In genomic region chr18:76581261-76581660, GRCh38 we compare ENCODE assay signal across 32 cellular contexts.
"Had no signal": no experiment of that assay in that cellular context is flagged by ENCODE, and none has a peak within 500 bp of the region (broad histone marks: within the 10 kb centered on the region; RNA-seq: fewer than 3 reads in every experiment).

No MANE protein-coding gene starts in this region.

- H3K9me3 ChIP-seq: adrenal gland, body of pancreas, esophagus squamous epithelium, gastroesophageal sphincter had no signal

- H3K27ac ChIP-seq: adrenal gland, body of pancreas, epithelial cell of prostate, esophagus squamous epithelium, gastroesophageal sphincter, WERI-Rb-1 had no signal

- DNase-seq: activated B cell treated with CpG ODN at 0.5 μM for 24 hours; activated CD4-positive, alpha-beta memory T cell treated with anti-CD3 and anti-CD28 coated beads for 36 hours; activated CD4-positive, alpha-beta T cell treated with anti-CD3 and anti-CD28 coated beads, Interleukin-2, amount 10 ng/mL, durations not matched to agents 24 days and 14 days; activated CD8-positive, alpha-beta memory T cell treated with anti-CD3 and anti-CD28 coated beads, Interleukin-2, amount 10 ng/mL, durations not matched to agents 7 days and 5 days; activated CD8-positive, alpha-beta memory T cell treated with anti-CD3 and anti-CD28 coated beads, Interleukin-2, amount 50 U/mL, for 4 hours; activated CD8-positive, alpha-beta T cell treated with anti-CD3 and anti-CD28 coated beads, Interleukin-2, amount 10 ng/mL, durations not matched to agents 7 days and 5 days; activated effector memory CD4-positive, alpha-beta T cell treated with anti-CD3 and anti-CD28 coated beads, Interleukin-2, amount 50 U/mL, for 16 hours; activated naive CD4-positive, alpha-beta T cell treated with anti-CD3 and anti-CD28 coated beads for 36 hours; activated naive CD8-positive, alpha-beta T cell treated with anti-CD3 and anti-CD28 coated beads for 36 hours; activated naive CD8-positive, alpha-beta T cell treated with anti-CD3 and anti-CD28 coated beads, Interleukin-2, amount 50 U/mL, for 24 hours; activated T-cell treated with anti-CD3 and anti-CD28 coated beads, Interleukin-2, amount 50 U/mL, for 1 hour; activated T-cell treated with anti-CD3 and anti-CD28 coated beads, Interleukin-2, amount 50 U/mL, for 48 hours; adrenal gland; amygdala; aorta; body of pancreas; caudate nucleus; cortex of kidney; dermis blood vessel endothelial cell; effector CD4-positive, alpha-beta T cell; effector memory CD8-positive, alpha-beta T cell; esophagus squamous epithelium; foreskin melanocyte; T-helper 1 cell; T-helper 17 cell; T1000; WERI-Rb-1 had no signal

- H3K4me1 ChIP-seq: adrenal gland, body of pancreas, gastroesophageal sphincter had no signal

- FAIRE-seq: colon, endometrium, endothelial cell of umbilical vein had no signal

- H3K4me3 ChIP-seq: adrenal gland, body of pancreas, esophagus squamous epithelium, gastroesophageal sphincter had no signal

- H3K36me3 ChIP-seq: adrenal gland, esophagus squamous epithelium, gastroesophageal sphincter, WERI-Rb-1 had no signal

- H3K27me3 ChIP-seq: adrenal gland, body of pancreas had no signal
